24 cellular contexts compared by ENCODE assay signal in genomic region chr2:191250400-191250799, GRCh38. TPM values are rescaled to one million over a fixed set of nuclear protein-coding genes. Genes with fewer than 3 reads are reported as not detected.
A peak's percentile ranks its signal among the peaks of the same experiment; 100 is the strongest.
DNase-seq lines count a peak whose midpoint lies in the region; ATAC-seq, FAIRE-seq and TF ChIP-seq lines count a peak whose summit lies in the region.
"Had no signal": no experiment of that assay in that cellular context is flagged by ENCODE, and none has a peak within 500 bp of the region (broad histone marks: within the 10 kb centered on the region; RNA-seq: fewer than 3 reads in every experiment).

No MANE protein-coding gene starts in this region.

- H3K9ac ChIP-seq in liver (ENCODE audit: low read depth in 1 of 2, low read length in 2 of 2) (no peak overlapping the region), HepG2 (ENCODE audit: insufficient read depth, low read depth, low read length) (no peak overlapping the region)
- H3K9ac ChIP-seq: BLaER1 treated with 17β-estradiol and CSF1 and Interleukin-3, amounts not matched to agents 10 nM and 100 nM had no signal

- in situ Hi-C loops in HepG2 (cut with HindIII; ENCODE audit: extremely low pct_ligation_motif_present, low pct_unique_long_range_greater_than_20kb), result no loop called here

- FAIRE-seq in HepG2 (lab: Jason Lieb, UNC), result no peak
- FAIRE-seq: G401.6, GM18507 had no signal

- no peak overlapping the region for H2AFZ ChIP-seq in HepG2 (ENCODE audit: low read length)

- no peaks in the 10 kb centered on the region for H3K27me3 ChIP-seq in liver (ENCODE audit: control insufficient read depth in 4 of 4, insufficient read depth in 4 of 4, low read length in 3 of 4)
- H3K27me3 ChIP-seq in HepG2 (ENCODE audit: control insufficient read depth in 1 of 2, insufficient read depth in 2 of 2, low read length in 2 of 2), result no peaks in the 10 kb centered on the region; a peak in 1 of 5 replicates
- no peaks in the 10 kb centered on the region for H3K27me3 ChIP-seq in right lobe of liver
- H3K27me3 ChIP-seq: MG63, upper lobe of left lung had no signal

- H3K27ac ChIP-seq in liver (ENCODE audit: low read depth in 1 of 2, low read length in 2 of 2) (peak overlapping the region; percentile 86 to 89), HepG2 (ENCODE audit: extremely low read length, insufficient read depth, low read length) (no peak overlapping the region), right lobe of liver (peak overlapping the region in 2 of 3 donors; percentile 80 to 92)
- H3K27ac ChIP-seq: BLaER1 treated with 17β-estradiol and CSF1 and Interleukin-3, amounts not matched to agents 10 nM and 100 nM; HL-60 had no signal

- no peak for TF ChIP-seq RAD21 in liver (IDR thresholded peaks at IDR 0.05)
- no peak for TF ChIP-seq RAD21 in HepG2 (CRISPR knock-in tag; IDR thresholded peaks at IDR 0.05)

- WGBS in liver, result 96% methylated on average over 1 of the region's 1 CpG
- WGBS in HepG2 (ENCODE audit: low lambda C conversion rate), result 100% methylated on average over 1 of the region's 1 CpG
- WGBS in right lobe of liver (ENCODE audit: insufficient coverage, low coverage, low lambda C conversion rate, missing lambda C conversion rate), result 100% methylated on average over 1 of the region's 1 CpG

- H3K4me2 ChIP-seq in HepG2 (ENCODE audit: low read depth, low read length), result no peak overlapping the region

- H4K20me1 ChIP-seq in HepG2 (ENCODE audit: insufficient read depth, low read length), result peaks cover 14% of the 10 kb centered on the region

- TF ChIP-seq EP300 in HepG2 (IDR thresholded peaks at IDR 0.05; ENCODE audit: low read depth in 2 of 2, low read length in 2 of 2), result no peak
- no peak for TF ChIP-seq EP300 in HepG2 (CRISPR knock-in tag; IDR thresholded peaks at IDR 0.05; ENCODE audit: borderline replicate concordance)

- no peak for TF ChIP-seq CTCF in liver (IDR thresholded peaks at IDR 0.05; ENCODE audit: low read depth, low read length, missing input control)
- no peak for TF ChIP-seq CTCF in HepG2 (CRISPR knock-in tag; IDR thresholded peaks at IDR 0.05)
- no peak for TF ChIP-seq CTCF in choroid plexus epithelial cell (conservative IDR thresholded peaks at IDR 0.05; ENCODE audit: low read depth, low read length)
- no peak for TF ChIP-seq CTCF in right lobe of liver (IDR thresholded peaks at IDR 0.05)

- H3K4me3 ChIP-seq in liver (ENCODE audit: low read depth in 1 of 3, low read length in 3 of 3), result no peak overlapping the region
- H3K4me3 ChIP-seq in HepG2 (replicated peaks in 1 of 3; ENCODE audit: insufficient read depth in 1 of 3, low read depth in 2 of 3, low read length in 3 of 3), result no peak overlapping the region
- no peak overlapping the region for H3K4me3 ChIP-seq in choroid plexus epithelial cell (ENCODE audit: low read depth, low read length)
- no peak overlapping the region for H3K4me3 ChIP-seq in right lobe of liver
- H3K4me3 ChIP-seq: BLaER1 treated with 17β-estradiol and CSF1 and Interleukin-3, amounts not matched to agents 10 nM and 100 nM; MG63; upper lobe of left lung had no signal

- H3K36me3 ChIP-seq in liver (ENCODE audit: control insufficient read depth in 4 of 4, insufficient read depth in 3 of 4, low read depth in 1 of 4, low read length in 3 of 4) (no peaks in the 10 kb centered on the region), HepG2 (replicated peaks in 1 of 2; ENCODE audit: control insufficient read depth in 1 of 2, insufficient read depth in 2 of 2, low read length in 2 of 2) (no peaks in the 10 kb centered on the region; a peak in 2 of 5 replicates), right lobe of liver (no peaks in the 10 kb centered on the region)
- H3K36me3 ChIP-seq: BLaER1 treated with 17β-estradiol and CSF1 and Interleukin-3, amounts not matched to agents 10 nM and 100 nM; upper lobe of left lung had no signal

- CTCF ChIA-PET in HepG2 (lab: Yijun Ruan, JAX; ENCODE audit: low intra/inter-chr PET ratio, low total read pairs), result no interaction called here

- TF ChIP-seq POLR2A in HepG2 (IDR thresholded peaks at IDR 0.05; ENCODE audit: insufficient read depth in 1 of 2, low read depth in 2 of 2, low read length in 2 of 2) (peak in 1 of 2 experiments; percentile 36; a peak in 1 of 4 replicates), right lobe of liver (IDR thresholded peaks at IDR 0.05) (no peak)

- H3K4me1 ChIP-seq in liver (ENCODE audit: control insufficient read depth in 4 of 4, insufficient read depth in 4 of 4, low read length in 3 of 4) (peaks cover 17 to 61% (median 49%) of the 10 kb centered on the region in 4 donors), HepG2 (ENCODE audit: insufficient read depth, low read length) (peaks cover 73% of the 10 kb centered on the region), right lobe of liver (peaks cover 0 to 60% (median 19%) of the 10 kb centered on the region in 4 donors)

- peaks cover 97% of the 10 kb centered on the region for H3K79me2 ChIP-seq in HepG2 (ENCODE audit: insufficient read depth, low read length)

- no TSS peak for BruUV-seq in HepG2 (replicated peaks; lab: Mats Ljungman, UMichigan)

- no peaks in the 10 kb centered on the region for H3K9me3 ChIP-seq in liver (ENCODE audit: control insufficient read depth in 4 of 4, low read length in 3 of 4)
- no peaks in the 10 kb centered on the region for H3K9me3 ChIP-seq in HepG2 (ENCODE audit: low read length)
- no peaks in the 10 kb centered on the region for H3K9me3 ChIP-seq in right lobe of liver
- H3K9me3 ChIP-seq: BLaER1 treated with 17β-estradiol and CSF1 and Interleukin-3, amounts not matched to agents 10 nM and 100 nM; MG63; upper lobe of left lung had no signal

- intact Hi-C loops in HepG2 (cut with micrococcal nuclease; ENCODE audit: unreplicated experiment), result no loop called here
- intact Hi-C loops in right lobe of liver (cut with DNase I), result no loop called here

- POLR2A ChIA-PET in HepG2 (lab: Yijun Ruan, JAX), result no interaction called here

- DNase-seq in HepG2 (ENCODE audit: low spot score), result no peak
- DNase-seq in choroid plexus epithelial cell (ENCODE audit: low read depth), result peak; percentile 62
- no peak for DNase-seq in right lobe of liver
- no peak for DNase-seq in KG1 (lab: John Stamatoyannopoulos, UW)
- DNase-seq in NCI-H187 (lab: John Stamatoyannopoulos, UW), result no peak
- no peak for DNase-seq in dermis blood vessel endothelial cell
- DNase-seq: aorta; effector CD4-positive, alpha-beta T cell; head of caudate nucleus; left cardiac atrium; MG63; NCI-H1436; NCI-H2171 treated with DMSO at 0.1 percent for 48 hours; NCI-H774; Right ventricle myocardium superior; upper lobe of left lung had no signal

- ATAC-seq in HepG2 (no peak), right lobe of liver (no peak), HG03521 (IDR thresholded peaks at IDR 0.05; ENCODE audit: unreplicated experiment) (no peak)
- ATAC-seq: left cardiac atrium; natural killer cell treated with Interleukin-12 subunit alpha and Interleukin-12 subunit beta and Interleukin-15 and Interleukin-18, amount 100 ng/mL, for 72 hours; sciatic nerve had no signal

TF ChIP-seq in liver, 16 proteins besides CTCF, POLR2A, EP300 and RAD21 (continues in another document):
- TF ChIP-seq GABPA (IDR thresholded peaks at IDR 0.05 in 1 of 2, conservative IDR thresholded peaks at IDR 0.05 in 1 of 2) (no peak), ATF3 (IDR thresholded peaks at IDR 0.05) (no peak), NR2F2 (IDR thresholded peaks at IDR 0.05) (no peak), SP1 (IDR thresholded peaks at IDR 0.05) (no peak), HNF4G (IDR thresholded peaks at IDR 0.05) (no peak), FOXA1 (IDR thresholded peaks at IDR 0.05) (no peak), TAF1 (conservative IDR thresholded peaks at IDR 0.05) (no peak)

TF ChIP-seq in HepG2, 621 proteins besides CTCF, POLR2A, EP300 and RAD21 (continues in another document):
- TF ChIP-seq HMGXB4 (CRISPR knock-in tag; IDR thresholded peaks at IDR 0.05; ENCODE audit: borderline replicate concordance in 1 of 2, low read depth in 1 of 2) (no peak), ZMYM2 (CRISPR knock-in tag; IDR thresholded peaks at IDR 0.05) (no peak)

RNA-seq across cellular contexts. Expression of gene MYO1B, which starts 5.2 kb away (rescaled TPM):
- total RNA-seq in liver, result 100 to 1,000 TPM in 1 of 2 donors, 10 to 100 TPM in 1; 66.5 to 434 TPM
- 100 to 1,000 TPM in 1 of 2 donors, 10 to 100 TPM in 1; 98.3 to 135 TPM for polyA plus RNA-seq in liver
- total RNA-seq in HepG2 (2016; rRNA removed; fragmentation: Illumina TruSeq; extraction: Trizol), result 89.8 and 134 TPM in 2 replicates
- total RNA-seq in HepG2 (2016; cell fraction: cytosol; rRNA removed; fragmentation: Illumina TruSeq; extraction: Trizol; ENCODE audit: low read depth), result 6.6 and 8.5 TPM in 2 replicates
- total RNA-seq in HepG2 (2016; cell fraction: insoluble cytoplasmic fraction; rRNA removed; fragmentation: Illumina TruSeq; extraction: Trizol), result 89.7 and 128 TPM in 2 replicates
- total RNA-seq in HepG2 (2016; cell fraction: membrane; rRNA removed; fragmentation: Illumina TruSeq; extraction: Trizol), result 27.4 and 29.4 TPM in 2 replicates
- total RNA-seq in HepG2 (2016; cell fraction: nucleus; rRNA removed; fragmentation: Illumina TruSeq; extraction: Trizol), result 108 and 113 TPM in 2 replicates
- polyA plus RNA-seq in HepG2 (2011; rRNA removed), result 29.5 and 36.9 TPM in 2 replicates
- polyA plus RNA-seq in HepG2 (2011; cell fraction: cytosol; rRNA removed), result 14.6 and 19.2 TPM in 2 replicates
- polyA plus RNA-seq in HepG2 (2011; cell fraction: nucleus; rRNA removed), result 34.7 and 34.9 TPM in 2 replicates
- 29.4 and 36.8 TPM in 2 replicates for polyA plus RNA-seq in HepG2 (2012)
- 2.2 and 2.6 TPM in 2 replicates for polyA plus RNA-seq in HepG2 (2016; cell fraction: cytosol; fragmentation: Illumina TruSeq; extraction: Trizol; ENCODE audit: low read depth)
- 101 and 106 TPM in 2 replicates for polyA plus RNA-seq in HepG2 (2016; cell fraction: insoluble cytoplasmic fraction; fragmentation: Illumina TruSeq; extraction: Trizol; ENCODE audit: low read depth)
- polyA plus RNA-seq in HepG2 (2016; cell fraction: membrane; fragmentation: Illumina TruSeq; extraction: Trizol; ENCODE audit: low read depth), result 8.4 and 10.5 TPM in 2 replicates
- 79.1 and 80.1 TPM in 2 replicates for polyA plus RNA-seq in HepG2 (2016; cell fraction: nucleus; fragmentation: Illumina TruSeq; extraction: Trizol; ENCODE audit: insufficient read depth, low read depth)
- polyA minus RNA-seq in HepG2 (2011; rRNA and poly(A)+ RNA removed; ENCODE audit: low replicate concordance), result 12.3 and 50.8 TPM in 2 replicates
- polyA minus RNA-seq in HepG2 (2011; cell fraction: cytosol; rRNA and poly(A)+ RNA removed), result 45.9 and 51.5 TPM in 2 replicates
- 155 and 169 TPM in 2 replicates for polyA minus RNA-seq in HepG2 (2011; cell fraction: nucleus; rRNA and poly(A)+ RNA removed)
- 100 to 1,000 TPM; 171 to 273 (median 221) TPM for total RNA-seq in right lobe of liver
- total RNA-seq in dermis blood vessel endothelial cell, result 131 and 133 TPM in 2 replicates
